ENCODE assay signal across 8 cellular contexts in genomic region chr9:6566409-6567139, GRCh38.
DNase-seq lines count a peak whose midpoint lies in the region; ATAC-seq and TF ChIP-seq lines count a peak whose summit lies in the region.

No MANE protein-coding gene starts in this region.

- intact Hi-C loops in heart left ventricle (cut with DNase I) = loop anchor here in 2 of 10 donors (2.0 kb wide), 1 partner anchor 212 kb away; no protein-coding TSS in a partner anchor
- intact Hi-C loops in left ventricle myocardium superior (cut with micrococcal nuclease) = loop anchor here (5.0 kb wide), 1 partner anchor 214 kb away; no protein-coding TSS in a partner anchor

- H3K4me1 ChIP-seq in heart left ventricle (peaks cover 0 to 42% (median 0%) of the 10 kb centered on the region in 12 donors), SJSA1 (replicated peaks) (peaks cover 23% of the 10 kb centered on the region)

- H3K27me3 ChIP-seq in heart left ventricle = peaks cover 0 to 8% (median 0%) of the 10 kb centered on the region in 9 donors
- H3K27me3 ChIP-seq in SJSA1 (replicated peaks) = no peaks in the 10 kb centered on the region

- TF ChIP-seq CTCF in heart left ventricle (IDR thresholded peaks at IDR 0.05) = no peak

- peak overlapping the region in 1 of 12 donors; percentile 11 for H3K4me3 ChIP-seq in heart left ventricle
- H3K4me3 ChIP-seq in SJSA1 = no peak overlapping the region

- no peaks in the 10 kb centered on the region for H3K36me3 ChIP-seq in heart left ventricle
- no peaks in the 10 kb centered on the region for H3K36me3 ChIP-seq in SJSA1

- DNase-seq in heart left ventricle = no peak
- DNase-seq in left ventricle myocardium superior = no peak
- peak; percentile 76 to 81 for DNase-seq in SJSA1 (ENCODE audit: low read depth in 1 of 2, low spot score in 2 of 2)
- peak; percentile 95 for DNase-seq in epithelial cell of prostate (ENCODE audit: low read depth, low spot score)
- peak; percentile 22 to 32 for DNase-seq in stimulated activated CD4-positive, alpha-beta T cell treated with anti-CD3 and anti-CD28 coated beads, Interleukin-4, amount 100 ng/mL, for 48 hours (ENCODE audit: low read depth in 2 of 2)

- TF ChIP-seq POLR2A in heart left ventricle (IDR thresholded peaks at IDR 0.05) = no peak

- peak in 3 of 4 donors; percentile 35 to 61 (median 52) for ATAC-seq in heart left ventricle
- ATAC-seq in left ventricle myocardium superior = no peak
- no peak for ATAC-seq in GM18502 (IDR thresholded peaks at IDR 0.05; ENCODE audit: poor library complexity, unreplicated experiment)
- ATAC-seq in GM18511 (IDR thresholded peaks at IDR 0.05; ENCODE audit: unreplicated experiment) = no peak
- no peak for ATAC-seq in GM18498 (IDR thresholded peaks at IDR 0.05; ENCODE audit: unreplicated experiment)

- 68 to 79% (median 74%) methylated on average over 10 of the region's 10 CpGs for WGBS in heart left ventricle, 4 donors

- H3K9me3 ChIP-seq in heart left ventricle (no peaks in the 10 kb centered on the region), SJSA1 (replicated peaks) (no peaks in the 10 kb centered on the region)

- H3K27ac ChIP-seq in heart left ventricle (peak overlapping the region in 1 of 12 donors; percentile 65), SJSA1 (peak overlapping the region; percentile 96), epithelial cell of prostate (peak overlapping the region; percentile 99)

Comparison
In these comparisons a context has a peak if more than half of its experiments do, and no peak if none do; other contexts are left out.
1. ATAC-seq: peak in heart left ventricle (3 of 4); none in left ventricle myocardium superior (single experiment), GM18502 (single experiment), GM18511 (single experiment) and GM18498 (single experiment).
2. DNase-seq: peak in SJSA1 (2 of 2), epithelial cell of prostate (single experiment) and stimulated activated CD4-positive, alpha-beta T cell treated with anti-CD3 and anti-CD28 coated beads, Interleukin-4, amount 100 ng/mL, for 48 hours (2 of 2); none in heart left ventricle (0 of 5) and left ventricle myocardium superior (single experiment).